ENCODE assay signal across 20 cellular contexts in the genomic region with DNA sequence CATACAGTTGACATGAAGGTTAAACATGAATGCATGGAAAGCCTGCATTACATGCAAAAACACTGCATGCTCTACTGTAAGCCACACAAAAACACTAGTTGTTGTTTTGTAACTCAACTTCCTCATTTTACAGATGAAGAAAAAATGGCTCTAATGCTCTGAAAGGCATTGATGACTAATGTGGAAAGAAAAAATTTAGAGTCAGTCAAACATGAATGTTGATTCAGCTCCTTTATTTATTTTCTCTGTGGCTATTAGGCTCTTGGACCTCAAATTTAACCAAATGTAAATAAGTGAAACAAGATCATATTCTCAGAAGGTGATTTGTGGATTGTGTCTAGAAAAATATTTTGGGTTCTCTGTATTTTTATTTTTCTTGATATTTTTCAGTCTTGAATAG.
DNase-seq lines count a peak whose midpoint lies in the region; ATAC-seq and TF ChIP-seq lines count a peak whose summit lies in the region.
"Had no signal": no experiment of that assay in that cellular context is flagged by ENCODE, and none has a peak within 500 bp of the region (broad histone marks: within the 10 kb centered on the region; RNA-seq: fewer than 3 reads in every experiment).

No MANE protein-coding gene starts in this region.

- no peak overlapping the region for H3K4me3 Mint-ChIP-seq in osteocyte (ENCODE audit: unreplicated experiment)
- H3K4me3 Mint-ChIP-seq: activated naive CD4-positive, alpha-beta T cell treated with anti-CD3 and anti-CD28 coated beads, Interleukin-2, amount 50 U/mL, for 24 hours; dendritic cell treated with granulocyte-macrophage colony-stimulating factor and Interleukin-4, amounts not matched to agents 40 ng/mL and 50 ng/mL, for 4 days; T-helper 17 cell had no signal

- peaks cover 28% of the 10 kb centered on the region for H3K4me1 Mint-ChIP-seq in osteocyte (ENCODE audit: unreplicated experiment)
- H3K4me1 Mint-ChIP-seq: activated naive CD4-positive, alpha-beta T cell treated with anti-CD3 and anti-CD28 coated beads, Interleukin-2, amount 50 U/mL, for 24 hours; T-helper 17 cell had no signal

- DNase-seq in ELR (ENCODE audit: low read depth) (peak; percentile 63), NAMALWA (ENCODE audit: low spot score) (peak; percentile 0), choroid plexus epithelial cell (ENCODE audit: low read depth) (peak; percentile 62), osteocyte (ENCODE audit: extremely low spot score, unreplicated experiment) (no peak), NCI-H2196 (lab: John Stamatoyannopoulos, UW; ENCODE audit: unreplicated experiment) (no peak), tibial nerve (ENCODE audit: low spot score in 2 of 2) (no peak)
- DNase-seq: activated T-cell treated with anti-CD3 and anti-CD28 coated beads, Interleukin-2, amount 50 U/mL, for 48 hours; brain microvascular endothelial cell; GDM1; left colon; NCI-H1694 treated with DMSO at 0.1 percent for 48 hours; NCI-H345; right lobe of liver; SHP77 treated with DMSO at 0.1 percent for 48 hours; stimulated activated CD4-positive, alpha-beta T cell treated with anti-CD3 and anti-CD28 coated beads, Interleukin-1b, Interleukin-23, amount 100 ng/mL, for 48 hours; T-helper 17 cell had no signal

- H3K27me3 ChIP-seq in tibial nerve, result no peaks in the 10 kb centered on the region
- H3K27me3 ChIP-seq: brain microvascular endothelial cell, gastroesophageal sphincter, right lobe of liver had no signal

- no peaks in the 10 kb centered on the region for H3K36me3 Mint-ChIP-seq in osteocyte (ENCODE audit: unreplicated experiment)
- H3K36me3 Mint-ChIP-seq: activated naive CD4-positive, alpha-beta T cell treated with anti-CD3 and anti-CD28 coated beads, Interleukin-2, amount 50 U/mL, for 24 hours had no signal

- TF ChIP-seq CTCF in choroid plexus epithelial cell (conservative IDR thresholded peaks at IDR 0.05; ENCODE audit: low read depth, low read length) (no peak), osteocyte (IDR thresholded peaks at IDR 0.05) (no peak), tibial nerve (IDR thresholded peaks at IDR 0.05) (no peak)

- no peaks in the 10 kb centered on the region for H3K36me3 ChIP-seq in tibial nerve
- H3K36me3 ChIP-seq: brain microvascular endothelial cell, gastroesophageal sphincter, right lobe of liver had no signal

- H3K4me3 ChIP-seq in choroid plexus epithelial cell (ENCODE audit: low read depth, low read length) (no peak overlapping the region), tibial nerve (no peak overlapping the region)
- H3K4me3 ChIP-seq: gastroesophageal sphincter, right lobe of liver had no signal

- no peaks in the 10 kb centered on the region for H3K9me3 ChIP-seq in tibial nerve
- H3K9me3 ChIP-seq: gastroesophageal sphincter, right lobe of liver had no signal

- no peaks in the 10 kb centered on the region for H3K9me3 Mint-ChIP-seq in osteocyte (ENCODE audit: unreplicated experiment)

- TF ChIP-seq POLR2A in tibial nerve (IDR thresholded peaks at IDR 0.05), result no peak

- TF ChIP-seq EP300 in tibial nerve (IDR thresholded peaks at IDR 0.05), result no peak

- H3K27ac ChIP-seq in tibial nerve, result no peak overlapping the region
- H3K27ac ChIP-seq: brain microvascular endothelial cell, gastroesophageal sphincter, right lobe of liver had no signal

- H3K27ac Mint-ChIP-seq in osteocyte (ENCODE audit: unreplicated experiment), result peak overlapping the region; percentile 55
- H3K27ac Mint-ChIP-seq: activated naive CD4-positive, alpha-beta T cell treated with anti-CD3 and anti-CD28 coated beads, Interleukin-2, amount 50 U/mL, for 24 hours; dendritic cell treated with granulocyte-macrophage colony-stimulating factor and Interleukin-4, amounts not matched to agents 40 ng/mL and 50 ng/mL, for 4 days; T-helper 17 cell had no signal

- no peaks in the 10 kb centered on the region for H3K27me3 Mint-ChIP-seq in osteocyte (ENCODE audit: unreplicated experiment)
- H3K27me3 Mint-ChIP-seq: activated naive CD4-positive, alpha-beta T cell treated with anti-CD3 and anti-CD28 coated beads, Interleukin-2, amount 50 U/mL, for 24 hours; dendritic cell treated with granulocyte-macrophage colony-stimulating factor and Interleukin-4, amounts not matched to agents 40 ng/mL and 50 ng/mL, for 4 days; T-helper 17 cell had no signal

- ATAC-seq in HG02798 (IDR thresholded peaks at IDR 0.05; ENCODE audit: poor library complexity, unreplicated experiment), result no peak
- ATAC-seq: gastroesophageal sphincter, left colon, T-helper 17 cell had no signal

- no peaks in the 10 kb centered on the region for H3K4me1 ChIP-seq in tibial nerve
- H3K4me1 ChIP-seq: gastroesophageal sphincter had no signal

Comparison
In these comparisons a context has a peak if more than half of its experiments do, and no peak if none do; other contexts are left out.
1. DNase-seq: peak in ELR (single experiment), NAMALWA (single experiment) and choroid plexus epithelial cell (single experiment); none in osteocyte (single experiment), NCI-H2196 (single experiment) and tibial nerve (0 of 2).